Comparison of ENCODE assay signal across 8 cellular contexts in the genomic region with DNA sequence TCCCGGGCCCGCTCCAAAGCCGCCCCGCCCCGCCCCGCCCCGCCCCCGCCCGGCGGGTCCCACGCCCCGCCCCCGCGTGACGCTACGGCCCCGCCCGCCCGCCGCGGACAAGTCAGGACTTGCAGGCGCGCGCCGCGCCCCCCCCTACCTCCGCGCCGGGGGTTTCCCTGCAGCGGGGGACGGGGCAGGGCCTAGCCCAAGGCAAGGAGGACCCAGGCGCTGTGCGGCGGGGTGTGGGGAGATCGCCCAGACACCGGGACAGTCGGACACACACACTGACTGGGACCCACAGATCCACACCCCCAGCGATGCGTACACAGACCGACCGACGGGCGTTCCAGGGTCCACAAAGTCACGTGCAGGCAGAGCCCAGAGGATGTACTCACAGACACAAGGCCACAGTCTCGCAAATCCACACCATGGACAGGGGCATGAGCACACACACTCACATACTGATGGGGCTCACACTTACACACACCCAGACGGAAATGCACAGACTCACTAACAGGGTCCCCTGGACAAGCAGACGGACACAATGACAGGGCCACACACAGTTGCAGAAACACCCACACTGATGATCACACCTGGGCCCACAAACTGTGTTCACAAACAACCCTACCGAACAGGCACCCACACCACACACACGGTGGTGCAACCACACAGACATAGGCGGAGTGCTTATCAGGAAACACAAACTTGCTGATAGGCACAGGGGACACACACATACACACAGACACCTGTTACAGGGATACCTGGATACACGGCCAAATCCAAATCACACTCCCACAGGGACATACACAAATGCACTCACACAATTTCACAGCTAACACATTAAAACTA. TPM values are rescaled to one million over a fixed set of nuclear protein-coding genes. Genes with fewer than 3 reads are reported as not detected.
DNase-seq lines count a peak whose midpoint lies in the region; ATAC-seq, FAIRE-seq and TF ChIP-seq lines count a peak whose summit lies in the region.

No MANE protein-coding gene starts in this region.

- no peaks in the 10 kb centered on the region for H3K9me3 ChIP-seq in kidney (ENCODE audit: control insufficient read depth in 1 of 2, low read length in 2 of 2)

- H3K36me3 ChIP-seq in kidney (ENCODE audit: control insufficient read depth in 1 of 2, insufficient read depth in 2 of 2, low read length in 2 of 2) = no peaks in the 10 kb centered on the region

- TF ChIP-seq CTCF in kidney (IDR thresholded peaks at IDR 0.05; ENCODE audit: borderline replicate concordance, extremely low read depth, insufficient read depth) = no peak

- H3K4me1 ChIP-seq in kidney (ENCODE audit: control insufficient read depth in 1 of 2, insufficient read depth in 1 of 2, low read depth in 1 of 2, low read length in 2 of 2) = peaks cover 13 to 37% of the 10 kb centered on the region in 2 donors

- peak; percentile 86 for DNase-seq in COLO668 (lab: John Stamatoyannopoulos, UW; ENCODE audit: unreplicated experiment)
- peak; percentile 49 to 84 for DNase-seq in NCI-H1930 (lab: John Stamatoyannopoulos, UW)
- DNase-seq in cerebellar cortex (ENCODE audit: low spot score) = peak; percentile 71
- DNase-seq in kidney = peak; percentile 97
- DNase-seq in stimulated activated CD4-positive, alpha-beta T cell treated with anti-CD3 and anti-CD28 coated beads, Interleukin-15, amount 100 ng/mL, for 1 hour (ENCODE audit: low read depth in 1 of 2, low spot score in 1 of 2) = peak; percentile 86 to 91
- DNase-seq in middle frontal gyrus (ENCODE audit: extremely low spot score, low spot score) = no peak

- peak; percentile 24 for ATAC-seq in GM21515 (IDR thresholded peaks at IDR 0.05; ENCODE audit: unreplicated experiment)
- ATAC-seq in activated CD4-positive, CD25-positive, alpha-beta regulatory T cell treated with anti-CD3 and anti-CD28 coated beads, Interleukin-2, amount 50 U/mL, for 24 hours = peak; percentile 70 to 72

- H3K9ac ChIP-seq in kidney (ENCODE audit: low read length in 2 of 2) = peak overlapping the region; percentile 53 to 81

- intact Hi-C loops in kidney (cut with DNase I) = loop anchor here (10.0 kb wide), 1 partner anchor 77 kb away; no protein-coding TSS in a partner anchor

- no peak for FAIRE-seq in kidney (lab: Jason Lieb, UNC)

- H3K4me3 ChIP-seq in kidney (ENCODE audit: low read length in 2 of 2) = peak overlapping the region; percentile 73 to 82

- H3K27ac ChIP-seq in kidney (ENCODE audit: low read depth in 2 of 2, low read length in 2 of 2) = peak overlapping the region; percentile 29 to 86

RNA-seq across cellular contexts. Expression of gene BBC3, which starts 0.4 kb away (rescaled TPM):
- total RNA-seq in kidney = 14.2 TPM
- 3.2 TPM for polyA plus RNA-seq in kidney (ENCODE audit: insufficient read depth, low read depth, low replicate concordance)

RNA-seq across cellular contexts. Expression of gene CCDC9, which starts 24.9 kb away (rescaled TPM):
- total RNA-seq in kidney = 49.0 TPM
- polyA plus RNA-seq in kidney (ENCODE audit: insufficient read depth, low read depth, low replicate concordance) = 14.0 TPM

RNA-seq across cellular contexts. Expression of gene INAFM1, which starts 43.2 kb away (rescaled TPM):
- total RNA-seq in kidney = 28.4 TPM
- polyA plus RNA-seq in kidney (ENCODE audit: insufficient read depth, low read depth, low replicate concordance) = 17.0 TPM
